ENCODE assay signal across 17 cellular contexts in genomic region chr5:937151-937924, GRCh38.
"Had no signal": no experiment of that assay in that cellular context is flagged by ENCODE, and none has a peak within 500 bp of the region (broad histone marks: within the 10 kb centered on the region; RNA-seq: fewer than 3 reads in every experiment).

No MANE protein-coding gene starts in this region.

- H3K4me3 ChIP-seq: gastrocnemius medialis, heart left ventricle, lung, ovary, thyroid gland had no signal

- DNase-seq: activated CD4-positive, alpha-beta T cell treated with anti-CD3 and anti-CD28 coated beads for 1 hour; activated CD4-positive, alpha-beta T cell treated with anti-CD3 and anti-CD28 coated beads, Interleukin-2, amount 50 U/mL, for 4 hours; activated naive CD4-positive, alpha-beta T cell treated with Interleukin-2 at 50 U/mL for 16 hours; anterior cingulate cortex; brain microvascular endothelial cell; effector memory CD8-positive, alpha-beta T cell; gastrocnemius medialis; heart left ventricle; left cardiac atrium; midbrain; thyroid gland had no signal

- H3K27ac ChIP-seq: brain microvascular endothelial cell, epithelial cell of prostate, gastrocnemius medialis, heart left ventricle, ovary, thyroid gland had no signal

- H3K36me3 ChIP-seq: brain microvascular endothelial cell, gastrocnemius medialis, heart left ventricle, ovary, thyroid gland had no signal

- H3K4me3 Mint-ChIP-seq: activated T-helper 1 cell treated with anti-CD3 and anti-CD28 coated beads, Interleukin-12 subunit alpha, Interleukin-12 subunit beta, Interleukin-2, Interleukin-4 antibody, amounts not matched to agents 30 ng/mL and 10 ng/mL and 1 ng/mL, durations not matched to agents 14 hours and 24 hours and 36 hours; effector memory CD8-positive, alpha-beta T cell; stimulated activated memory B cell treated with anti-CD40 and anti-IgM and Interleukin-4, amounts not matched to agents 10 μg/mL and 1 μg/mL and 100 μg/mL, for 72 hours; T-helper 2 cell treated with Interferon-gamma antibody and Interleukin-4, amounts not matched to agents 5 μg/mL and 100 μg/mL, for 36 hours had no signal

- ATAC-seq: effector memory CD8-positive, alpha-beta T cell; gastrocnemius medialis; heart left ventricle; left cardiac atrium; stimulated activated memory B cell treated with anti-CD40 and anti-IgM and Interleukin-4, amounts not matched to agents 10 μg/mL and 1 μg/mL and 100 μg/mL, for 72 hours had no signal

- H3K9me3 ChIP-seq: gastrocnemius medialis, heart left ventricle, ovary, thyroid gland had no signal

- H3K4me1 Mint-ChIP-seq: stimulated activated memory B cell treated with anti-CD40 and anti-IgM and Interleukin-4, amounts not matched to agents 10 μg/mL and 1 μg/mL and 100 μg/mL, for 72 hours had no signal

- H3K4me1 ChIP-seq: gastrocnemius medialis, heart left ventricle, thyroid gland had no signal

- H3K9me3 Mint-ChIP-seq: activated T-helper 1 cell treated with anti-CD3 and anti-CD28 coated beads, Interleukin-12 subunit alpha, Interleukin-12 subunit beta, Interleukin-2, Interleukin-4 antibody, amounts not matched to agents 30 ng/mL and 10 ng/mL and 1 ng/mL, durations not matched to agents 14 hours and 24 hours and 36 hours; effector memory CD8-positive, alpha-beta T cell; T-helper 2 cell treated with Interferon-gamma antibody and Interleukin-4, amounts not matched to agents 5 μg/mL and 100 μg/mL, for 36 hours had no signal

- H3K27me3 ChIP-seq: ovary, thyroid gland had no signal

- H3K36me3 Mint-ChIP-seq: stimulated activated memory B cell treated with anti-CD40 and anti-IgM and Interleukin-4, amounts not matched to agents 10 μg/mL and 1 μg/mL and 100 μg/mL, for 72 hours had no signal

- H3K27ac Mint-ChIP-seq: activated T-helper 1 cell treated with anti-CD3 and anti-CD28 coated beads, Interleukin-12 subunit alpha, Interleukin-12 subunit beta, Interleukin-2, Interleukin-4 antibody, amounts not matched to agents 30 ng/mL and 10 ng/mL and 1 ng/mL, durations not matched to agents 14 hours and 24 hours and 36 hours; effector memory CD8-positive, alpha-beta T cell; stimulated activated memory B cell treated with anti-CD40 and anti-IgM and Interleukin-4, amounts not matched to agents 10 μg/mL and 1 μg/mL and 100 μg/mL, for 72 hours; T-helper 2 cell treated with Interferon-gamma antibody and Interleukin-4, amounts not matched to agents 5 μg/mL and 100 μg/mL, for 36 hours had no signal
